8 cellular contexts compared by ENCODE assay signal in the genomic region with DNA sequence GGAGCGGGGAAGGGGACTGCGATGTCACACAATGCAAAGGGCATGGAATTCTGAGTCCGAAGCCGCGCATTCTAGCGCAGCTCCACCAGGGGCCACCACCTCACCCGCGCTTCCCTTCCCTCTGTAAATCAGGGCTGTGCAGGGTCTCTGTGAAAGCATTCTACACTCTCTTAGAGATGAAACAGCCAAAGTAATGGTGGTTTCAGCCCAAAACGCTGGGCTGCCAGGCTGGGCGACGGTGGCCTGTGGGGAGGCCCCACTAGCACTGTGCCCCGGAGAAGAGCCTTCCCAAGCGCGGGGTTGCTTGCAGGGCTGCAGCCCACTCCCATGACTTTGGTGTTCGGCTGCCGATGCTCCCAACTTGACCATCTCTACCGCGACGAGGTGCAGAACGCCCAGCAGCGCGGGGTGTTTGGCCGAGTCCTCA. TPM values are rescaled to one million over a fixed set of nuclear protein-coding genes. Genes with fewer than 3 reads are reported as not detected.
DNase-seq lines count a peak whose midpoint lies in the region; ATAC-seq and TF ChIP-seq lines count a peak whose summit lies in the region.

No MANE protein-coding gene starts in this region.

- TF ChIP-seq POLR2A in NB4 (IDR thresholded peaks at IDR 0.05; ENCODE audit: extremely low read depth, insufficient read length), result no peak

- DNase-seq in NCI-H1417 (lab: John Stamatoyannopoulos, UW) (peak; percentile 17 to 82 (median 71)), NCI-H1417 treated with DMSO at 0.1 percent for 48 hours (lab: John Stamatoyannopoulos, UW) (no peak), NB4 (ENCODE audit: low read depth) (peak; percentile 68), cardiac fibroblast (ENCODE audit: low read depth in 2 of 2) (peak; percentile 19 to 47), lung microvascular endothelial cell (ENCODE audit: low read depth in 2 of 2) (peak; percentile 18 to 60)

- ATAC-seq in GM19455 (IDR thresholded peaks at IDR 0.05; ENCODE audit: unreplicated experiment), result no peak
- no peak for ATAC-seq in HG03108 (IDR thresholded peaks at IDR 0.05; ENCODE audit: unreplicated experiment)
- no peak for ATAC-seq in HG03025 (IDR thresholded peaks at IDR 0.05; ENCODE audit: low FRiP score, unreplicated experiment)

- TF ChIP-seq CTCF in NB4 (IDR thresholded peaks at IDR 0.05; ENCODE audit: low read depth, low read length), result peak; percentile 86
- TF ChIP-seq CTCF in cardiac fibroblast (IDR thresholded peaks at IDR 0.05; ENCODE audit: low read depth, low read length), result peak; percentile 66

- no peak overlapping the region for H3K4me3 ChIP-seq in NB4 (ENCODE audit: low read depth, low read length)
- no peak overlapping the region for H3K4me3 ChIP-seq in cardiac fibroblast (replicated peaks in 1 of 2; ENCODE audit: low read depth in 2 of 2, low read length in 2 of 2)

RNA-seq across cellular contexts. Expression of a gene that starts 11.4 kb away (rescaled TPM):
- total RNA-seq in lung microvascular endothelial cell, result under 0.01 TPM in 1 of 2 replicates, not detected in the other

RNA-seq across cellular contexts. Expression of a gene that starts 15.3 kb away (rescaled TPM):
- 10.2 and 10.3 TPM in 2 replicates for total RNA-seq in lung microvascular endothelial cell

RNA-seq across cellular contexts. Expression of a gene that starts 22.1 kb away (rescaled TPM):
- 25.0 and 30.5 TPM in 2 replicates for total RNA-seq in lung microvascular endothelial cell

RNA-seq across cellular contexts. Expression of a gene that starts 34.8 kb away (rescaled TPM):
- total RNA-seq in lung microvascular endothelial cell, result under 0.01 TPM in 1 of 2 replicates, not detected in the other

RNA-seq across cellular contexts. Expression of a gene that starts 35.4 kb away (rescaled TPM):
- total RNA-seq in lung microvascular endothelial cell, result under 0.01 and 0.40 TPM in 2 replicates
